ENCODE assay signal across 14 cellular contexts in the genomic region with DNA sequence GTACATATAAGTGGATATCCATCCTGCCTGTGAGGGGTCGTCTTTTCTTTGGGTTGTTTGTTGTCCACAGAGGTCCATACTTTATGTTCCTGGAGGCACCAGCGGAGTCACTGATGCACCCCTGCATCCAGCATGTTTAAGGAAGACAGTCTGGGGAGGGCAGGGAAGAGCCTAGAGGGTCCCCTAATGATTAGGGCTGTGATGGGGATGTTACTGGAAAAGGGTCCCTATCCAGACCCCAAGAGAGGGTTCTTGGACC. TPM values are rescaled to one million over a fixed set of nuclear protein-coding genes. Genes with fewer than 3 reads are reported as not detected.
DNase-seq lines count a peak whose midpoint lies in the region; ATAC-seq and TF ChIP-seq lines count a peak whose summit lies in the region.
"Not testable (repeated sequence)": the region's sequence is repeated elsewhere in the genome, so short reads cannot be mapped to it uniquely, and the experiment has no call there.
"Had no signal": no experiment of that assay in that cellular context is flagged by ENCODE, and none has a peak within 500 bp of the region (broad histone marks: within the 10 kb centered on the region; RNA-seq: fewer than 3 reads in every experiment).

No MANE protein-coding gene starts in this region.

- H3K9me3 Mint-ChIP-seq in CD4-positive, CD25-positive, alpha-beta regulatory T cell; IgD-negative memory B cell; activated T-helper 17 cell treated with anti-CD3 and anti-CD28 coated beads, Interleukin-2, amount 50 U/mL, for 72 hours; central memory CD8-positive, alpha-beta T cell: not testable (repeated sequence)

- peaks cover 12% of the 10 kb centered on the region for H3K4me1 ChIP-seq in CD4-positive, CD25-positive, alpha-beta regulatory T cell (ENCODE audit: control insufficient read depth, insufficient read depth, low read length, poor library complexity, severe bottlenecking)
- peaks cover 16% of the 10 kb centered on the region for H3K4me1 ChIP-seq in iPS-20b (ENCODE audit: insufficient read depth, low read length)
- not testable (repeated sequence) for H3K4me1 ChIP-seq in testis

- WGBS in testis, 2 donors = 65 to 68% methylated on average over 2 of the region's 2 CpGs

- H2AFZ ChIP-seq in neural cell (ENCODE audit: low read depth, low read length) = not testable (repeated sequence)

- peak overlapping the region; percentile 88 to 99 (median 98) for H3K4me3 Mint-ChIP-seq in CD4-positive, CD25-positive, alpha-beta regulatory T cell
- H3K4me3 Mint-ChIP-seq in IgD-negative memory B cell (peak overlapping the region; percentile 96 to 99 (median 98)), T-helper 17 cell (peak overlapping the region; percentile 98)
- peak overlapping the region; percentile 96 for H3K4me3 Mint-ChIP-seq in activated T-helper 17 cell treated with anti-CD3 and anti-CD28 coated beads, Interleukin-2, amount 50 U/mL, for 72 hours
- peak overlapping the region; percentile 88 for H3K4me3 Mint-ChIP-seq in central memory CD8-positive, alpha-beta T cell

- DNase-seq in CD4-positive, CD25-positive, alpha-beta regulatory T cell; T-helper 17 cell; central memory CD8-positive, alpha-beta T cell (ENCODE audit: low spot score in 2 of 2); testis: not testable (repeated sequence)

- TF ChIP-seq RAD21 in neural cell (conservative IDR thresholded peaks at IDR 0.05) = not testable (repeated sequence)

- TF ChIP-seq CTCF in neural cell (IDR thresholded peaks at IDR 0.05; ENCODE audit: poor library complexity, severe bottlenecking); testis (IDR thresholded peaks at IDR 0.05): not testable (repeated sequence)

- H3K9me3 ChIP-seq in CD4-positive, CD25-positive, alpha-beta regulatory T cell (ENCODE audit: control insufficient read depth in 2 of 2, low read length in 2 of 2); T-helper 17 cell (ENCODE audit: control insufficient read depth, low read length, poor library complexity, severe bottlenecking); iPS-20b (ENCODE audit: insufficient read depth, low read depth, low read length); neural cell (ENCODE audit: low read length); testis: not testable (repeated sequence)

- TF ChIP-seq POLR2A in testis (IDR thresholded peaks at IDR 0.05) = not testable (repeated sequence)

- peak overlapping the region in 2 of 3 donors; percentile 100 for H3K27ac Mint-ChIP-seq in CD4-positive, CD25-positive, alpha-beta regulatory T cell
- H3K27ac Mint-ChIP-seq in IgD-negative memory B cell = peak overlapping the region; percentile 55 to 100 (median 95)
- H3K27ac Mint-ChIP-seq in T-helper 17 cell = peak overlapping the region; percentile 99
- H3K27ac Mint-ChIP-seq in activated T-helper 17 cell treated with anti-CD3 and anti-CD28 coated beads, Interleukin-2, amount 50 U/mL, for 72 hours = peak overlapping the region; percentile 100
- H3K27ac Mint-ChIP-seq in central memory CD8-positive, alpha-beta T cell (ENCODE audit: low read depth) = peak overlapping the region; percentile 57

- peaks cover 4 to 36% (median 23%) of the 10 kb centered on the region in 4 donors for H3K4me1 Mint-ChIP-seq in CD4-positive, CD25-positive, alpha-beta regulatory T cell
- H3K4me1 Mint-ChIP-seq in IgD-negative memory B cell (peaks cover 13 to 17% (median 16%) of the 10 kb centered on the region in 3 donors), T-helper 17 cell (peaks cover 17% of the 10 kb centered on the region)
- not testable (repeated sequence) for H3K4me1 Mint-ChIP-seq in activated T-helper 17 cell treated with anti-CD3 and anti-CD28 coated beads, Interleukin-2, amount 50 U/mL, for 72 hours
- peaks cover 19% of the 10 kb centered on the region for H3K4me1 Mint-ChIP-seq in central memory CD8-positive, alpha-beta T cell

- not testable (repeated sequence) for H3K36me3 Mint-ChIP-seq in CD4-positive, CD25-positive, alpha-beta regulatory T cell; IgD-negative memory B cell; T-helper 17 cell (ENCODE audit: low read depth); activated T-helper 17 cell treated with anti-CD3 and anti-CD28 coated beads, Interleukin-2, amount 50 U/mL, for 72 hours (ENCODE audit: low read depth)
- H3K36me3 Mint-ChIP-seq in central memory CD8-positive, alpha-beta T cell (ENCODE audit: insufficient read depth) = peaks cover 14% of the 10 kb centered on the region

- ATAC-seq in CD4-positive, CD25-positive, alpha-beta regulatory T cell (ENCODE audit: low read depth in 2 of 2); T-helper 17 cell; activated T-helper 17 cell treated with anti-CD3 and anti-CD28 coated beads, Interleukin-2, amount 50 U/mL, for 72 hours (replicated peaks); central memory CD8-positive, alpha-beta T cell (replicated peaks; ENCODE audit: extremely low read depth, poor library complexity, severe bottlenecking): not testable (repeated sequence)

- H3K79me2 ChIP-seq in neural cell (replicated peaks; ENCODE audit: insufficient read depth, low read length) = not testable (repeated sequence)

- not testable (repeated sequence) for TF ChIP-seq EP300 in neural cell (conservative IDR thresholded peaks at IDR 0.05; ENCODE audit: poor library complexity, severe bottlenecking)

- H3K9ac ChIP-seq in iPS-20b (ENCODE audit: low read depth, low read length) = peak overlapping the region; percentile 93; the same call in 1 of the 2 replicates
- not testable (repeated sequence) for H3K9ac ChIP-seq in neural cell (ENCODE audit: low read length)

- H3K9me2 ChIP-seq in neural cell (ENCODE audit: insufficient read depth, low read length) = not testable (repeated sequence)

- H3K27me3 Mint-ChIP-seq in CD4-positive, CD25-positive, alpha-beta regulatory T cell; IgD-negative memory B cell; T-helper 17 cell; activated T-helper 17 cell treated with anti-CD3 and anti-CD28 coated beads, Interleukin-2, amount 50 U/mL, for 72 hours; central memory CD8-positive, alpha-beta T cell: not testable (repeated sequence)

- intact Hi-C loops in testis (cut with DNase I; ENCODE audit: low total_unique reads) = not testable (repeated sequence)

- H3K4me3 ChIP-seq in CD4-positive, CD25-positive, alpha-beta regulatory T cell (ENCODE audit: low read depth, low read length) = not testable (repeated sequence)
- H3K4me3 ChIP-seq in iPS-20b (ENCODE audit: low read length) (peak overlapping the region; percentile 74), neural cell (ENCODE audit: low read length) (peak overlapping the region; percentile 70), testis (peak overlapping the region in 1 of 2 donors; percentile 75)

- not testable (repeated sequence) for H3K27me3 ChIP-seq in CD4-positive, CD25-positive, alpha-beta regulatory T cell (ENCODE audit: control insufficient read depth, insufficient read depth, low read length); iPS-20b (ENCODE audit: insufficient read depth, low read length); neural cell (ENCODE audit: insufficient read depth, low read depth, low read length); testis

- H3K36me3 ChIP-seq in CD4-positive, CD25-positive, alpha-beta regulatory T cell (ENCODE audit: control insufficient read depth, insufficient read depth, low read length); iPS-20b (ENCODE audit: insufficient read depth, low read depth, low read length); neural cell (ENCODE audit: insufficient read depth, low read length); testis (ENCODE audit: low read depth, missing control alignments): not testable (repeated sequence)

- not testable (repeated sequence) for H3K27ac ChIP-seq in CD4-positive, CD25-positive, alpha-beta regulatory T cell (ENCODE audit: insufficient read depth, low read length, poor library complexity, severe bottlenecking); neural cell (ENCODE audit: low read length)
- H3K27ac ChIP-seq in iPS-20b (ENCODE audit: low read length) (peak overlapping the region; percentile 26), testis (peak overlapping the region; percentile 62 to 77)

- not testable (repeated sequence) for H4K20me1 ChIP-seq in neural cell (ENCODE audit: insufficient read depth)

- not testable (repeated sequence) for H3K4me2 ChIP-seq in neural cell (ENCODE audit: low read length)

- H3F3A ChIP-seq in neural cell (ENCODE audit: insufficient read depth, low read length, poor library complexity, severe bottlenecking) = not testable (repeated sequence)

RNA-seq across cellular contexts. Expression of gene RNU2-63P, which starts 1.4 kb away (rescaled TPM):
- 15.4 TPM for total RNA-seq in CD4-positive, CD25-positive, alpha-beta regulatory T cell
- polyA plus RNA-seq in CD4-positive, CD25-positive, alpha-beta regulatory T cell = 10 to 100 TPM in 2 of 4 donors, 1 to 10 TPM in 1, not detected in 1; 6.3 to 14.9 (median 10.9) TPM
- polyA plus RNA-seq in IgD-negative memory B cell (not detected), neural cell (not detected in 2 replicates), testis (ENCODE audit: insufficient read depth, low read depth, low replicate concordance) (not detected)
- total RNA-seq in T-helper 17 cell (10 to 100 TPM in 1 of 2 donors, 1 to 10 TPM in 1; 8.3 to 16.2 TPM), testis (not detected)
- 10 to 100 TPM; 10.2 to 46.5 TPM for total RNA-seq in activated T-helper 17 cell treated with anti-CD3 and anti-CD28 coated beads, Interleukin-2, amount 50 U/mL, for 72 hours
- polyA minus RNA-seq in neural cell = not detected in 2 replicates
- total RNA-seq: body of pancreas, left ventricle myocardium inferior, pulmonary artery endothelial cell had no signal
- polyA plus RNA-seq: AG04450, esophagus had no signal

RNA-seq across cellular contexts. Expression of gene KRCC1, which starts 37.9 kb away (rescaled TPM):
- total RNA-seq in CD4-positive, CD25-positive, alpha-beta regulatory T cell = 11.8 TPM
- 10 to 100 TPM; 37.1 to 41.9 (median 41.0) TPM for polyA plus RNA-seq in CD4-positive, CD25-positive, alpha-beta regulatory T cell
- polyA plus RNA-seq in IgD-negative memory B cell (38.0 TPM), neural cell (14.9 and 26.6 TPM in 2 replicates), testis (ENCODE audit: insufficient read depth, low read depth, low replicate concordance) (16.9 TPM)
- total RNA-seq in T-helper 17 cell (10 to 100 TPM in 1 of 2 donors, 1 to 10 TPM in 1; 7.8 to 10.6 TPM), testis (10 to 100 TPM; 15.4 to 21.1 TPM)
- total RNA-seq in activated T-helper 17 cell treated with anti-CD3 and anti-CD28 coated beads, Interleukin-2, amount 50 U/mL, for 72 hours = 1 to 10 TPM; 7.9 to 9.1 TPM
- polyA minus RNA-seq in neural cell = 14.9 and 20.3 TPM in 2 replicates

RNA-seq across cellular contexts. Expression of gene SMYD1, which starts 49.9 kb away (rescaled TPM):
- not detected for total RNA-seq in CD4-positive, CD25-positive, alpha-beta regulatory T cell
- polyA plus RNA-seq in CD4-positive, CD25-positive, alpha-beta regulatory T cell = not detected
- polyA plus RNA-seq in IgD-negative memory B cell (not detected), neural cell (not detected in 2 replicates), testis (ENCODE audit: insufficient read depth, low read depth, low replicate concordance) (3.1 TPM)
- total RNA-seq in T-helper 17 cell (not detected), testis (1 to 10 TPM; 1.5 to 2.4 TPM)
- total RNA-seq in activated T-helper 17 cell treated with anti-CD3 and anti-CD28 coated beads, Interleukin-2, amount 50 U/mL, for 72 hours = not detected
- polyA minus RNA-seq in neural cell = not detected in 2 replicates
- total RNA-seq: body of pancreas; pulmonary artery endothelial cell; T-helper 2 cell treated with Interferon-gamma antibody and Interleukin-4, amounts not matched to agents 100 ng/mL and 5 ng/mL, for 36 hours had no signal
- polyA plus RNA-seq: AG04450 had no signal

Comparison
In these comparisons a context has a peak if more than half of its experiments do, and no peak if none do; other contexts are left out.
1. RNA of gene RNU2-63P, which starts 1.4 kb away (total RNA-seq): 10.2 to 46.5 TPM in activated T-helper 17 cell treated with anti-CD3 and anti-CD28 coated beads, Interleukin-2, amount 50 U/mL, for 72 hours, 8.3 to 16.2 TPM in T-helper 17 cell and 15.4 TPM in CD4-positive, CD25-positive, alpha-beta regulatory T cell (single experiment); not detected in testis; every median in the first group is over 4 times any median in the second.
2. Peak in every context shown above with its lines, with median percentiles within 50 percentile points of each other: H3K27ac Mint-ChIP-seq and H3K4me3 Mint-ChIP-seq.